Comparison of ENCODE assay signal across 30 cellular contexts in the genomic region with DNA sequence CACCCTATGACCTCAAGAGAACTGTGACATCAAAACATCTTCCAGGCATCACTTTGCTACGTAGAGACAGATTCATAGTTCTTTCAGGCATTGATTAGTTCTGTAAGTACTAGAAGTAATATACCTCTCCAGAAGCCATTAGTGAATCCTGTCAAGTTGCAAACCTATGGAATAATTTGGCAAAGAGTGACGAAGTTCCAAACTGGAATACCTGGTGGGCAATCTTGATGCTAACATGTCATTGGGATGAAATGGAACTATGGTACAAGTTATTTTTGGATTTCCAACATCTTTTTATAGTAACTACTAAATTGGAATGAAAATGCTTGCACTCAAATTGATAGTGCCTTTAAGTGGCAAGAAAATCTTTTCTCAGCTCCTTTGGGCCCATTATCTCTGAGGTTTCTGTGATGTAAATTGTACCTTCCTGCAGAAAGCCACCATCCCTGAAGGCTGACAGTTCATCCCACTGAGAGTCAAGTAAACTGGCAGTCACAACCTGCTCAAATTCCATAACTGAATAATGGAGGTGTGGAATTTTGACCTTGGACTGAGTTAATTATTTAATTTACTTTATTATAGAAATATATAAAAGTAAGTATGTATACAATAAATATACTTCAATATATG.
"Had no signal": no experiment of that assay in that cellular context is flagged by ENCODE, and none has a peak within 500 bp of the region (broad histone marks: within the 10 kb centered on the region; RNA-seq: fewer than 3 reads in every experiment).

No MANE protein-coding gene starts in this region.

- H3K27ac ChIP-seq: adrenal gland, body of pancreas, brain microvascular endothelial cell, breast epithelium, VCaP had no signal

- FAIRE-seq: astrocyte, TTC549 had no signal

- H3K36me3 ChIP-seq: adrenal gland, brain microvascular endothelial cell, breast epithelium had no signal

- ATAC-seq: activated CD8-positive, alpha-beta T cell treated with anti-CD3 and anti-CD28 coated beads for 36 hours; activated naive CD4-positive, alpha-beta T cell treated with anti-CD3 and anti-CD28 coated beads, Interleukin-2, amount 50 U/mL, for 72 hours; activated T-cell treated with anti-CD3 and anti-CD28 coated beads, Interleukin-2, amount 50 U/mL, for 4 hours; activated T-cell treated with anti-CD3 and anti-CD28 coated beads, Interleukin-2, amount 50 U/mL, for 72 hours; activated T-helper 17 cell treated with anti-CD3 and anti-CD28 coated beads, Interleukin-2, amount 50 U/mL, for 72 hours; body of pancreas had no signal

- DNase-seq: activated B cell treated with CpG ODN at 0.5 μM for 24 hours; activated CD4-positive, alpha-beta memory T cell treated with anti-CD3 and anti-CD28 coated beads for 36 hours; activated CD4-positive, alpha-beta T cell treated with anti-CD3 and anti-CD28 coated beads for 4 hours; activated CD4-positive, alpha-beta T cell treated with anti-CD3 and anti-CD28 coated beads, Interleukin-2, amount 10 ng/mL, durations not matched to agents 7 days and 5 days; activated CD4-positive, CD25-positive, alpha-beta regulatory T cell treated with anti-CD3 and anti-CD28 coated beads, Interleukin-2, amount 50 U/mL, for 72 hours; activated CD8-positive, alpha-beta memory T cell treated with anti-CD3 and anti-CD28 coated beads, Interleukin-2, amount 50 U/mL, for 4 hours; activated CD8-positive, alpha-beta T cell treated with anti-CD3 and anti-CD28 coated beads for 36 hours; activated effector memory CD4-positive, alpha-beta T cell treated with anti-CD3 and anti-CD28 coated beads, Interleukin-2, amount 50 U/mL, for 16 hours; activated gamma-delta T cell treated with Interleukin-2 at 50 U/mL for 16 hours; activated naive CD4-positive, alpha-beta T cell; activated naive CD4-positive, alpha-beta T cell treated with anti-CD3 and anti-CD28 coated beads for 36 hours; activated naive CD4-positive, alpha-beta T cell treated with anti-CD3 and anti-CD28 coated beads, Interleukin-2, amount 50 U/mL, for 16 hours; activated naive CD8-positive, alpha-beta T cell treated with anti-CD3 and anti-CD28 coated beads for 36 hours; activated T-cell treated with anti-CD3 and anti-CD28 coated beads for 4 hours; activated T-cell treated with anti-CD3 and anti-CD28 coated beads, Interleukin-2, amount 50 U/mL, for 1 hour; activated T-cell treated with anti-CD3 and anti-CD28 coated beads, Interleukin-2, amount 50 U/mL, for 4 hours; activated T-cell treated with anti-CD3 and anti-CD28 coated beads, Interleukin-2, amount 50 U/mL, for 72 hours; adrenal gland; central memory CD4-positive, alpha-beta T cell; T-helper 1 cell; T-helper 2 cell; T-helper 9 cell had no signal

- H3K4me3 ChIP-seq: adrenal gland, body of pancreas, breast epithelium had no signal

- H3K4me1 ChIP-seq: adrenal gland, body of pancreas, breast epithelium had no signal

- H3K9me3 ChIP-seq: adrenal gland, body of pancreas, breast epithelium had no signal

- H3K27me3 ChIP-seq: adrenal gland, body of pancreas, brain microvascular endothelial cell, breast epithelium had no signal
